Comparison of ENCODE assay signal across 8 cellular contexts in the genomic region with DNA sequence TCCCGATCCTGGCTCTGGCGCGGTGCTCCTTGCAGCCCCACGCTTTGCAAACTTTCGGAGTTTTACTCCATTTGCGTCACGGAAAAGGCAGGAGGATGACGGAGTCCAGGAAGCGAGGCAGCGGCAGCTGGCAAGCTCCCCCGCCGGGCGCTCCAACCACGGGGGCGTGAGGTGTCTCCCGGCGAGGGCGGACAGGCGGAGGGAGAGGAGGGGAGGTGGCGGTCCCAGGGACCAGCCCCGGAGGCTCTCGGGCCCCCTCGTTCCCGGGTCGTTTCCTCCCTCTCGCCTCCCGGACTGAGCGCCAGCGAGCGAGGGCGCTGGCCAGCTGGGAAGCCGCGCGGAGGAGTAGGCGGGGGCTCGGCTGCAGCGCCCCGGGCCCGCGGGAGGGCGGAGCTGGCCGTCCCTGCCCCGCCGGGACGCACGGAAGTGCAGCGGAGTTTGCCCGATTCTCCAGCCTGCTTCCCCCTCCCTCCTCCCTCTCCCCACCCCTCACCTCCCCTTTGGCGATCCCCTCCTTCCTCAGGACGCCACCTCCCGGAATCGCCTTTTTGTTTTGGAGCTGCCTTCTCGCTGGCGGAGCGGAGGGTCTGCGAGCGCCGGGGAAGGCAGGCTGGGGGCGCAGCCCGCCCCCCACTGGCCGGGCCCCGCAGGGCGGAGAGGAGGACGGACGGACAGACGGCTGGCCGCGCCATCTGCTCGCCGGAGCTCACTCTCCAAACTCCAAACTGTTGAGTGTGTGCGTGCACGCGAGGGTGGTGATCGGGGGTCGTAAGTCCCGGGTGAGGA.
DNase-seq lines count a peak whose midpoint lies in the region; ATAC-seq lines count a peak whose summit lies in the region.

A gene with protein sequence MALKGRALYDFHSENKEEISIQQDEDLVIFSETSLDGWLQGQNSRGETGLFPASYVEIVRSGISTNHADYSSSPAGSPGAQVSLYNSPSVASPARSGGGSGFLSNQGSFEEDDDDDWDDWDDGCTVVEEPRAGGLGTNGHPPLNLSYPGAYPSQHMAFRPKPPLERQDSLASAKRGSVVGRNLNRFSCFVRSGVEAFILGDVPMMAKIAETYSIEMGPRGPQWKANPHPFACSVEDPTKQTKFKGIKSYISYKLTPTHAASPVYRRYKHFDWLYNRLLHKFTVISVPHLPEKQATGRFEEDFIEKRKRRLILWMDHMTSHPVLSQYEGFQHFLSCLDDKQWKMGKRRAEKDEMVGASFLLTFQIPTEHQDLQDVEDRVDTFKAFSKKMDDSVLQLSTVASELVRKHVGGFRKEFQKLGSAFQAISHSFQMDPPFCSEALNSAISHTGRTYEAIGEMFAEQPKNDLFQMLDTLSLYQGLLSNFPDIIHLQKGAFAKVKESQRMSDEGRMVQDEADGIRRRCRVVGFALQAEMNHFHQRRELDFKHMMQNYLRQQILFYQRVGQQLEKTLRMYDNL (plus strand): TSS at position 543 of the 786 bp plus-strand sequence. CDS start 1,191 bp downstream, outside the sequence.

- DNase-seq in NCI-H1436 (lab: John Stamatoyannopoulos, UW) (peak; percentile 36), NCI-H1436 treated with DMSO at 0.1 percent for 48 hours (lab: John Stamatoyannopoulos, UW) (no peak), NCI-H1694 (lab: John Stamatoyannopoulos, UW) (peak; percentile 21), dedifferentiated amniotic fluid mesenchymal stem cell (ENCODE audit: extremely low spot score) (peak; percentile 69), kidney tubule cell (ENCODE audit: low spot score) (peak; percentile 80)
- peak; percentile 70 for DNase-seq in activated CD4-positive, alpha-beta T cell treated with anti-CD3 and anti-CD28 coated beads for 48 hours
- DNase-seq in stimulated activated CD4-positive, alpha-beta T cell treated with anti-CD3 and anti-CD28 coated beads, Interleukin-1b, Interleukin-23, amount 100 ng/mL, for 48 hours = peak; percentile 57

- no peak for ATAC-seq in GM21447 (IDR thresholded peaks at IDR 0.05; ENCODE audit: unreplicated experiment)
